24 cellular contexts compared by ENCODE assay signal in the genomic region with DNA sequence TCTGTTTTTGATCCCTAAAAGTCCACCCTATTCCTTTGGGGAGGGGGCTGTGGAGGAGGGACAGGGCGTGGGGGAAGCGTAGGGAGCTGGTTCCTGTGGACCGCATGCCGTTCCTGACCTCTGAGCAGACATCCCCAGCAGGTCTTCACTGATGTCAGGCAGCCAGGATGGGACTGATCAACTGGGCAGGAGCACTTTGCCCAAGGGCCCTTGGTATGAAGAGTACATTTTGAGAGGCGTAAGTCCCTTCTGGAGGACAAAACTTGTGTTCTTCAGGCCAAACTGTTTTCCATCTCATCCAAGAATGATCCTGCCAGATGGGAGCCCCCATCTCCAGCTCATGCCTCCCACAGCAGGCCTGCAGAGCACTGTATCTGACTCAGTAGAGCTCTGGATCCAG.
DNase-seq lines count a peak whose midpoint lies in the region; ATAC-seq and TF ChIP-seq lines count a peak whose summit lies in the region.
"Had no signal": no experiment of that assay in that cellular context is flagged by ENCODE, and none has a peak within 500 bp of the region (broad histone marks: within the 10 kb centered on the region; RNA-seq: fewer than 3 reads in every experiment).

No MANE protein-coding gene starts in this region.

- no peak overlapping the region for H3K27ac ChIP-seq in lower lobe of right lung
- H3K27ac ChIP-seq in neural progenitor cell, result no peak overlapping the region
- H3K27ac ChIP-seq: A549; BLaER1 treated with 17β-estradiol and CSF1 and Interleukin-3, amounts not matched to agents 10 nM and 100 nM had no signal

- ATAC-seq in lower lobe of right lung, result no peak
- ATAC-seq: A549, GM23338, HCT116 had no signal

- TF ChIP-seq CTCF in lower lobe of right lung (IDR thresholded peaks at IDR 0.05) (no peak), neural progenitor cell (IDR thresholded peaks at IDR 0.05) (no peak), GM10248 (IDR thresholded peaks at IDR 0.05; ENCODE audit: control extremely low read depth, extremely low read depth, low read depth, missing control alignments) (no peak)

- intact Hi-C loops in lower lobe of right lung (cut with DNase I), result no loop called here

- H2AFZ ChIP-seq in neural progenitor cell (replicated peaks), result no peak overlapping the region
- H2AFZ ChIP-seq: GM23338 had no signal

- H3F3A ChIP-seq in neural progenitor cell (ENCODE audit: low read depth), result no peaks in the 10 kb centered on the region

- H3K79me2 ChIP-seq in neural progenitor cell (ENCODE audit: low read depth), result no peaks in the 10 kb centered on the region

- H3K4me3 ChIP-seq in lower lobe of right lung (no peak overlapping the region), neural progenitor cell (no peak overlapping the region)
- H3K4me3 ChIP-seq: A549; BLaER1 treated with 17β-estradiol and CSF1 and Interleukin-3, amounts not matched to agents 10 nM and 100 nM; GM23338 had no signal

- H3K36me3 ChIP-seq in lower lobe of right lung (no peaks in the 10 kb centered on the region), neural progenitor cell (no peaks in the 10 kb centered on the region)

- peak overlapping the region; percentile 11 for H3K27ac Mint-ChIP-seq in neural progenitor cell
- H3K27ac Mint-ChIP-seq in activated T-cell treated with anti-CD3 and anti-CD28 coated beads, Interleukin-2, amount 50 U/mL, for 24 hours, result no peak overlapping the region
- H3K27ac Mint-ChIP-seq: CD14-positive monocyte; CD4-positive, alpha-beta T cell; CD8-positive, alpha-beta memory T cell; GM23338 had no signal

- no peak overlapping the region for H3K4me3 Mint-ChIP-seq in neural progenitor cell
- no peak overlapping the region for H3K4me3 Mint-ChIP-seq in activated T-cell treated with anti-CD3 and anti-CD28 coated beads, Interleukin-2, amount 50 U/mL, for 24 hours
- H3K4me3 Mint-ChIP-seq: CD14-positive monocyte; CD4-positive, alpha-beta T cell; CD8-positive, alpha-beta memory T cell; GM23338; H9 had no signal

- H3K4me1 Mint-ChIP-seq in neural progenitor cell, result peaks cover 23% of the 10 kb centered on the region
- H3K4me1 Mint-ChIP-seq in activated T-cell treated with anti-CD3 and anti-CD28 coated beads, Interleukin-2, amount 50 U/mL, for 24 hours (ENCODE audit: low read depth), result peaks cover 35% of the 10 kb centered on the region
- H3K4me1 Mint-ChIP-seq: CD14-positive monocyte; CD8-positive, alpha-beta memory T cell had no signal

- H3K36me3 Mint-ChIP-seq in neural progenitor cell, result peaks cover 34% of the 10 kb centered on the region
- H3K36me3 Mint-ChIP-seq in activated T-cell treated with anti-CD3 and anti-CD28 coated beads, Interleukin-2, amount 50 U/mL, for 24 hours (ENCODE audit: low read depth), result no peaks in the 10 kb centered on the region
- H3K36me3 Mint-ChIP-seq: CD14-positive monocyte; CD8-positive, alpha-beta memory T cell had no signal

- DNase-seq in activated CD8-positive, alpha-beta memory T cell treated with anti-CD3 and anti-CD28 coated beads for 24 hours, result peak; percentile 9
- DNase-seq in activated CD8-positive, alpha-beta memory T cell treated with anti-CD3 and anti-CD28 coated beads, Interleukin-2, amount 50 U/mL, for 48 hours, result no peak
- DNase-seq in islet precursor cell (peak; percentile 10), lower lobe of right lung (peak; percentile 5), neural progenitor cell (ENCODE audit: low spot score) (no peak), GM10248 (ENCODE audit: extremely low spot score) (no peak), midbrain (lab: John Stamatoyannopoulos, UW) (no peak)
- DNase-seq in activated T-cell treated with anti-CD3 and anti-CD28 coated beads, Interleukin-2, amount 50 U/mL, for 24 hours, result no peak
- DNase-seq: 8988T; ACHN; AML-193; BE2C; CD4-positive, alpha-beta T cell; CD8-positive, alpha-beta memory T cell; DMS 273 treated with DMSO at 0.1 percent for 48 hours; DMS79; EL; GDM1; H9 had no signal

- CTCF ChIA-PET in GM10248 (lab: Yijun Ruan, JAX), result interaction anchor here (1.0 to 6.9 kb wide), 2 partner anchors 9 to 60 kb away, joined by 5 to 67 read pairs; no protein-coding TSS in a partner anchor

- H3K4me1 ChIP-seq in lower lobe of right lung (no peaks in the 10 kb centered on the region), neural progenitor cell (peaks cover 18% of the 10 kb centered on the region)
- H3K4me1 ChIP-seq: A549; BE2C; BLaER1 treated with 17β-estradiol and CSF1 and Interleukin-3, amounts not matched to agents 10 nM and 100 nM had no signal

- peaks cover 4% of the 10 kb centered on the region for H3K27me3 Mint-ChIP-seq in neural progenitor cell (ENCODE audit: insufficient read depth, low read depth)
- peaks cover 17% of the 10 kb centered on the region for H3K27me3 Mint-ChIP-seq in activated T-cell treated with anti-CD3 and anti-CD28 coated beads, Interleukin-2, amount 50 U/mL, for 24 hours

- POLR2A ChIA-PET in GM10248 (lab: Yijun Ruan, JAX), result no interaction called here

- H3K27me3 ChIP-seq in lower lobe of right lung (ENCODE audit: low read depth) (no peaks in the 10 kb centered on the region), neural progenitor cell (no peaks in the 10 kb centered on the region)
- H3K27me3 ChIP-seq: BE2C; BLaER1 treated with 17β-estradiol and CSF1 and Interleukin-3, amounts not matched to agents 10 nM and 100 nM had no signal

- no peaks in the 10 kb centered on the region for H4K20me1 ChIP-seq in neural progenitor cell (ENCODE audit: low read depth)
- H4K20me1 ChIP-seq: BLaER1 treated with 17β-estradiol and CSF1 and Interleukin-3, amounts not matched to agents 10 nM and 100 nM had no signal

- H3K9me3 ChIP-seq in lower lobe of right lung (no peaks in the 10 kb centered on the region), neural progenitor cell (ENCODE audit: low read depth) (no peaks in the 10 kb centered on the region)
- H3K9me3 ChIP-seq: A549; BE2C; BLaER1 treated with 17β-estradiol and CSF1 and Interleukin-3, amounts not matched to agents 10 nM and 100 nM had no signal

- no peak overlapping the region for H3K9ac ChIP-seq in neural progenitor cell
- H3K9ac ChIP-seq: BLaER1 treated with 17β-estradiol and CSF1 and Interleukin-3, amounts not matched to agents 10 nM and 100 nM had no signal

- H3K9me3 Mint-ChIP-seq in neural progenitor cell, result no peaks in the 10 kb centered on the region
- peaks cover 2% of the 10 kb centered on the region for H3K9me3 Mint-ChIP-seq in activated T-cell treated with anti-CD3 and anti-CD28 coated beads, Interleukin-2, amount 50 U/mL, for 24 hours
- H3K9me3 Mint-ChIP-seq: CD14-positive monocyte; CD4-positive, alpha-beta T cell; CD8-positive, alpha-beta memory T cell; GM23338; H9 had no signal

- no peak overlapping the region for H3K4me2 ChIP-seq in neural progenitor cell
- H3K4me2 ChIP-seq: A549; BLaER1 treated with 17β-estradiol and CSF1 and Interleukin-3, amounts not matched to agents 10 nM and 100 nM; GM23338 had no signal

Comparison
In these comparisons a context has a peak if more than half of its experiments do, and no peak if none do; other contexts are left out.
1. DNase-seq: peak in activated CD8-positive, alpha-beta memory T cell treated with anti-CD3 and anti-CD28 coated beads for 24 hours (single experiment), islet precursor cell (single experiment) and lower lobe of right lung (single experiment); none in activated CD8-positive, alpha-beta memory T cell treated with anti-CD3 and anti-CD28 coated beads, Interleukin-2, amount 50 U/mL, for 48 hours (single experiment), neural progenitor cell (single experiment), GM10248 (single experiment), activated T-cell treated with anti-CD3 and anti-CD28 coated beads, Interleukin-2, amount 50 U/mL, for 24 hours (single experiment) and midbrain (single experiment).